ENCODE assay signal across 1 cellular context in the genomic region with DNA sequence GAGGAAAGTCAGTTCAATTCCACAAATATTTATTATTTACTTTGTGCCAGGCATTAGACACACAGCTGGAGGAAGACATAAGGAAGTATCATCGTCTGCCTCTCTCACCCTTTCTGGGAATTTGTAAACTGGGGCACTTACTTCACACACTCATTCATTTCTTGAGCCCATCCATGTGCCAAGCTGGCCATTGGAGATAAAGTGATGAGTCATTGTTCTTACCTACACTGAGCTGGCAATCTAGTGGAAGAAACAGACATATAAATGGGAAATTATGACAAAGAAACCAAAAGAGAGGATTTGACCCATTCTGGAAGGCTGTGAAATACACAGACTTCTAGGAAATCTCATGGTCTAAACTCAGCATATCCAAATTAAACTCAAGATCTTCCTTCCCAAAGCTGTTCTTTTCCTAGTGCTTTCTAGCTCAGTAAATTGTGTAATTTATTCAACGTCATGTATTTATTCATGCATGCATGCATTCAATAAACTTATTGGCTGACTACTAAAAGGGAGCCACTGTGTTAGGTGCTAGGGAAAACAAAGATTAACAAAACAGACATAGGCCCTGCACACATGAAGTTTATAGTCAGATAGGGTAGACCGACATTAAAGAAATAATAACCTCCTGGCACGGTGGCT.
TF ChIP-seq lines count a peak whose summit lies in the region.

No MANE protein-coding gene starts in this region.

TF ChIP-seq in K562, 482 proteins besides CTCF, POLR2A, EP300 and RAD21 (continued from another document and continues in another):
- TF ChIP-seq, protein P1, sequence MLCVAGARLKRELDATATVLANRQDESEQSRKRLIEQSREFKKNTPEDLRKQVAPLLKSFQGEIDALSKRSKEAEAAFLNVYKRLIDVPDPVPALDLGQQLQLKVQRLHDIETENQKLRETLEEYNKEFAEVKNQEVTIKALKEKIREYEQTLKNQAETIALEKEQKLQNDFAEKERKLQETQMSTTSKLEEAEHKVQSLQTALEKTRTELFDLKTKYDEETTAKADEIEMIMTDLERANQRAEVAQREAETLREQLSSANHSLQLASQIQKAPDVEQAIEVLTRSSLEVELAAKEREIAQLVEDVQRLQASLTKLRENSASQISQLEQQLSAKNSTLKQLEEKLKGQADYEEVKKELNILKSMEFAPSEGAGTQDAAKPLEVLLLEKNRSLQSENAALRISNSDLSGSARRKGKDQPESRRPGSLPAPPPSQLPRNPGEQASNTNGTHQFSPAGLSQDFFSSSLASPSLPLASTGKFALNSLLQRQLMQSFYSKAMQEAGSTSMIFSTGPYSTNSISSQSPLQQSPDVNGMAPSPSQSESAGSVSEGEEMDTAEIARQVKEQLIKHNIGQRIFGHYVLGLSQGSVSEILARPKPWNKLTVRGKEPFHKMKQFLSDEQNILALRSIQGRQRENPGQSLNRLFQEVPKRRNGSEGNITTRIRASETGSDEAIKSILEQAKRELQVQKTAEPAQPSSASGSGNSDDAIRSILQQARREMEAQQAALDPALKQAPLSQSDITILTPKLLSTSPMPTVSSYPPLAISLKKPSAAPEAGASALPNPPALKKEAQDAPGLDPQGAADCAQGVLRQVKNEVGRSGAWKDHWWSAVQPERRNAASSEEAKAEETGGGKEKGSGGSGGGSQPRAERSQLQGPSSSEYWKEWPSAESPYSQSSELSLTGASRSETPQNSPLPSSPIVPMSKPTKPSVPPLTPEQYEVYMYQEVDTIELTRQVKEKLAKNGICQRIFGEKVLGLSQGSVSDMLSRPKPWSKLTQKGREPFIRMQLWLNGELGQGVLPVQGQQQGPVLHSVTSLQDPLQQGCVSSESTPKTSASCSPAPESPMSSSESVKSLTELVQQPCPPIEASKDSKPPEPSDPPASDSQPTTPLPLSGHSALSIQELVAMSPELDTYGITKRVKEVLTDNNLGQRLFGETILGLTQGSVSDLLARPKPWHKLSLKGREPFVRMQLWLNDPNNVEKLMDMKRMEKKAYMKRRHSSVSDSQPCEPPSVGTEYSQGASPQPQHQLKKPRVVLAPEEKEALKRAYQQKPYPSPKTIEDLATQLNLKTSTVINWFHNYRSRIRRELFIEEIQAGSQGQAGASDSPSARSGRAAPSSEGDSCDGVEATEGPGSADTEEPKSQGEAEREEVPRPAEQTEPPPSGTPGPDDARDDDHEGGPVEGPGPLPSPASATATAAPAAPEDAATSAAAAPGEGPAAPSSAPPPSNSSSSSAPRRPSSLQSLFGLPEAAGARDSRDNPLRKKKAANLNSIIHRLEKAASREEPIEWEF (CRISPR knock-in tag; IDR thresholded peaks at IDR 0.05): no peak
- TF ChIP-seq SMC3 (conservative IDR thresholded peaks at IDR 0.05; ENCODE audit: insufficient read depth, low read depth, low read length) (no peak), FOSL1 (tag; conservative IDR thresholded peaks at IDR 0.05) (peak; percentile 84), ARID3A (IDR thresholded peaks at IDR 0.05; ENCODE audit: borderline replicate concordance, low read depth, low read length) (no peak), STAT5B (CRISPR knock-in tag; IDR thresholded peaks at IDR 0.05) (no peak), GATAD2A (IDR thresholded peaks at IDR 0.05) (no peak), TCF3 (CRISPR knock-in tag; IDR thresholded peaks at IDR 0.05) (peak; percentile 20; the same call in 1 of the 2 replicates), ZNF586 (CRISPR knock-in tag; conservative IDR thresholded peaks at IDR 0.05) (no peak), PTTG1 (tag; IDR thresholded peaks at IDR 0.05; ENCODE audit: low read depth) (no peak), CREM (IDR thresholded peaks at IDR 0.05; ENCODE audit: low read depth) (no peak), TCF7L2 (IDR thresholded peaks at IDR 0.05; ENCODE audit: low read depth, low read length) (no peak), KDM1A (IDR thresholded peaks at IDR 0.05) (no peak), ZNF76 (CRISPR knock-in tag; IDR thresholded peaks at IDR 0.05; ENCODE audit: borderline replicate concordance) (no peak), MAFG (tag; conservative IDR thresholded peaks at IDR 0.05) (peak; percentile 85), ZBTB17 (CRISPR knock-in tag; IDR thresholded peaks at IDR 0.05) (no peak), ZNF316 (IDR thresholded peaks at IDR 0.05) (peak; percentile 71), ZNF785 (CRISPR knock-in tag; IDR thresholded peaks at IDR 0.05) (no peak), POLR2H (tag; IDR thresholded peaks at IDR 0.05; ENCODE audit: low read depth) (no peak), HES1 (IDR thresholded peaks at IDR 0.05; ENCODE audit: low read depth) (no peak), PHF20 (IDR thresholded peaks at IDR 0.05; ENCODE audit: partially characterized antibody) (no peak), C11orf30 (IDR thresholded peaks at IDR 0.05; ENCODE audit: low read depth) (peak; percentile 52; the same call in 1 of the 2 replicates), SLC30A9 (CRISPR knock-in tag; IDR thresholded peaks at IDR 0.05) (no peak), NFE2 (IDR thresholded peaks at IDR 0.05; ENCODE audit: low read depth) (peak; percentile 39; the same call in 1 of the 2 replicates), NFE2L1 (tag; IDR thresholded peaks at IDR 0.05; ENCODE audit: borderline replicate concordance, low read depth) (peak; percentile 54), POLR3A (IDR thresholded peaks at IDR 0.05; ENCODE audit: borderline replicate concordance, extremely low read depth, insufficient read depth, insufficient read length) (no peak), SUPT5H (IDR thresholded peaks at IDR 0.05) (no peak), SMAD1 (IDR thresholded peaks at IDR 0.05; ENCODE audit: low read depth, low read length, partially characterized antibody) (no peak), SFPQ (IDR thresholded peaks at IDR 0.05; ENCODE audit: low read depth, low read length) (no peak), PRPF4 (IDR thresholded peaks at IDR 0.05; ENCODE audit: insufficient read depth, low read depth, low read length, poor library complexity, severe bottlenecking) (no peak)
- TF ChIP-seq, protein P2, sequence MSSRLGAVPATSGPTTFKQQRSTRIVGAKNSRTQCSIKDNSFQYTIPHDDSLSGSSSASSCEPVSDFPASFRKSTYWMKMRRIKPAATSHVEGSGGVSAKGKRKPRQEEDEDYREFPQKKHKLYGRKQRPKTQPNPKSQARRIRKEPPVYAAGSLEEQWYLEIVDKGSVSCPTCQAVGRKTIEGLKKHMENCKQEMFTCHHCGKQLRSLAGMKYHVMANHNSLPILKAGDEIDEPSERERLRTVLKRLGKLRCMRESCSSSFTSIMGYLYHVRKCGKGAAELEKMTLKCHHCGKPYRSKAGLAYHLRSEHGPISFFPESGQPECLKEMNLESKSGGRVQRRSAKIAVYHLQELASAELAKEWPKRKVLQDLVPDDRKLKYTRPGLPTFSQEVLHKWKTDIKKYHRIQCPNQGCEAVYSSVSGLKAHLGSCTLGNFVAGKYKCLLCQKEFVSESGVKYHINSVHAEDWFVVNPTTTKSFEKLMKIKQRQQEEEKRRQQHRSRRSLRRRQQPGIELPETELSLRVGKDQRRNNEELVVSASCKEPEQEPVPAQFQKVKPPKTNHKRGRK (tag; IDR thresholded peaks at IDR 0.05): no peak
- TF ChIP-seq, protein P3, sequence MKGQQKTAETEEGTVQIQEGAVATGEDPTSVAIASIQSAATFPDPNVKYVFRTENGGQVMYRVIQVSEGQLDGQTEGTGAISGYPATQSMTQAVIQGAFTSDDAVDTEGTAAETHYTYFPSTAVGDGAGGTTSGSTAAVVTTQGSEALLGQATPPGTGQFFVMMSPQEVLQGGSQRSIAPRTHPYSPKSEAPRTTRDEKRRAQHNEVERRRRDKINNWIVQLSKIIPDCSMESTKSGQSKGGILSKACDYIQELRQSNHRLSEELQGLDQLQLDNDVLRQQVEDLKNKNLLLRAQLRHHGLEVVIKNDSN (CRISPR knock-in tag; IDR thresholded peaks at IDR 0.05): no peak
- TF ChIP-seq, protein P4, sequence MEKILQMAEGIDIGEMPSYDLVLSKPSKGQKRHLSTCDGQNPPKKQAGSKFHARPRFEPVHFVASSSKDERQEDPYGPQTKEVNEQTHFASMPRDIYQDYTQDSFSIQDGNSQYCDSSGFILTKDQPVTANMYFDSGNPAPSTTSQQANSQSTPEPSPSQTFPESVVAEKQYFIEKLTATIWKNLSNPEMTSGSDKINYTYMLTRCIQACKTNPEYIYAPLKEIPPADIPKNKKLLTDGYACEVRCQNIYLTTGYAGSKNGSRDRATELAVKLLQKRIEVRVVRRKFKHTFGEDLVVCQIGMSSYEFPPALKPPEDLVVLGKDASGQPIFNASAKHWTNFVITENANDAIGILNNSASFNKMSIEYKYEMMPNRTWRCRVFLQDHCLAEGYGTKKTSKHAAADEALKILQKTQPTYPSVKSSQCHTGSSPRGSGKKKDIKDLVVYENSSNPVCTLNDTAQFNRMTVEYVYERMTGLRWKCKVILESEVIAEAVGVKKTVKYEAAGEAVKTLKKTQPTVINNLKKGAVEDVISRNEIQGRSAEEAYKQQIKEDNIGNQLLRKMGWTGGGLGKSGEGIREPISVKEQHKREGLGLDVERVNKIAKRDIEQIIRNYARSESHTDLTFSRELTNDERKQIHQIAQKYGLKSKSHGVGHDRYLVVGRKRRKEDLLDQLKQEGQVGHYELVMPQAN (IDR thresholded peaks at IDR 0.05; ENCODE audit: borderline replicate concordance): no peak
